12 cellular contexts compared by ENCODE assay signal in the genomic region with DNA sequence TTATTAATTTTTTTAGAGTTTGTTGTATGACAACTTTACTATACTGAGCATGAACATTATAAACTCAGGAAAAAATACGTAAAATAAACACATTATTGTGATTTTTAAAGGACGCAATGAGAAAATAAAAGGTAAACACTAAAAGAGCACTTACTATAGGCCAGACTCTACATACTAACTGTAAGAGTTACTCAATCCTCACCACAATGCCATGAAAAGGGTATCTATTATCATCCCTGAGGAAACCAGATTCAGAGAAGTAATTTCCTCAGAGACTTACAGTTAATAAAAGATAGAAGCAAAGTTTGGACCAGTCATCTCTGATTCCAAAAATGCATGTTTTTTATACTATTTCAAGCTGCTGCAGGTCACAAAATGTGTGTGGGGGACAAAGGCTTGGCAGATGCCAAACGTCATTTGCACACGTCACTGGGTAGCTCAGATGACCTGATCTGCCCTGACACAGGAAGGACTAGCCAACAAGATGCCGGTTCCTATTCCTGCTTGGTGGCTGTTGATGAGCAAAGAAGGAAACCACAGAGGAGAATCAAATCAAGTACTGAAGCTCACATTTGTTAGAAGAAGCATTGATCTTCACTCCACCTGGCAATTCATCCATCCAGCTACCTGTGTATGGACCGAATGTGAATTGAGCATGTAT. TPM values are rescaled to one million over a fixed set of nuclear protein-coding genes. Genes with fewer than 3 reads are reported as not detected.
DNase-seq lines count a peak whose midpoint lies in the region; ATAC-seq and TF ChIP-seq lines count a peak whose summit lies in the region.
"Had no signal": no experiment of that assay in that cellular context is flagged by ENCODE, and none has a peak within 500 bp of the region (broad histone marks: within the 10 kb centered on the region; RNA-seq: fewer than 3 reads in every experiment).

No MANE protein-coding gene starts in this region.

- DNase-seq in NCI-H82 (lab: John Stamatoyannopoulos, UW): peak; percentile 13
- no peak for DNase-seq in NCI-H82 treated with DMSO at 0.1 percent for 48 hours (lab: John Stamatoyannopoulos, UW; ENCODE audit: unreplicated experiment)
- peak; percentile 37 for DNase-seq in dermis blood vessel endothelial cell
- DNase-seq in stimulated activated CD8-positive, alpha-beta memory T cell treated with anti-CD3 and anti-CD28 coated beads, Interleukin-7, amount 100 ng/mL, for 4 hours (ENCODE audit: low read depth in 2 of 2): peak; percentile 22 to 33
- DNase-seq in thyroid gland: no peak
- DNase-seq in HEK293T (ENCODE audit: extremely low spot score): no peak
- no peak for DNase-seq in Right ventricle myocardium superior
- DNase-seq: dorsolateral prefrontal cortex, HFFc6 had no signal

- H3K36me3 ChIP-seq in thyroid gland: no peaks in the 10 kb centered on the region

- H3K27ac ChIP-seq in thyroid gland: no peak overlapping the region
- H3K27ac ChIP-seq: 22Rv1, dorsolateral prefrontal cortex had no signal

- TF ChIP-seq POLR2A in thyroid gland (IDR thresholded peaks at IDR 0.05): no peak

- CTCF ChIA-PET in HEK293T (lab: Yijun Ruan, JAX): no interaction called here

- H3K9me3 ChIP-seq in thyroid gland: no peaks in the 10 kb centered on the region

- no peak overlapping the region for H3K4me3 ChIP-seq in thyroid gland (replicated peaks in 1 of 3)
- H3K4me3 ChIP-seq: dorsolateral prefrontal cortex had no signal

- no peaks in the 10 kb centered on the region for H3K27me3 ChIP-seq in thyroid gland

- POLR2A ChIA-PET in HEK293T (lab: Yijun Ruan, JAX): no interaction called here

- 74 to 79% methylated on average over 6 of the region's 6 CpGs for WGBS in thyroid gland, 2 donors

- no peaks in the 10 kb centered on the region for H3K4me1 ChIP-seq in thyroid gland

- intact Hi-C loops in thyroid gland (cut with DNase I) (no loop called here), Right ventricle myocardium superior (cut with DNase I) (no loop called here)

- peak; percentile 27 to 43 for ATAC-seq in activated CD4-positive, CD25-positive, alpha-beta regulatory T cell treated with anti-CD3 and anti-CD28 coated beads, Interleukin-2, amount 50 U/mL, for 24 hours
- ATAC-seq in Right ventricle myocardium superior (ENCODE audit: poor library complexity): no peak

- no peak for TF ChIP-seq CTCF in thyroid gland (IDR thresholded peaks at IDR 0.05)

TF ChIP-seq in HEK293T, 16 proteins besides CTCF, POLR2A, EP300 and RAD21:
- TF ChIP-seq FOXM1 (IDR thresholded peaks at IDR 0.05; ENCODE audit: borderline replicate concordance) (no peak), CTBP1 (IDR thresholded peaks at IDR 0.05; ENCODE audit: borderline replicate concordance) (no peak), BHLHE40 (IDR thresholded peaks at IDR 0.05; ENCODE audit: borderline replicate concordance) (no peak)

RNA-seq across cellular contexts. Expression of gene KLHL6, which starts 42.3 kb away (rescaled TPM):
- total RNA-seq in dermis blood vessel endothelial cell (5.1 and 8.2 TPM in 2 replicates), thyroid gland (1 to 10 TPM in 3 of 4 donors, under 1 TPM in 1; 0.67 to 2.7 (median 1.0) TPM), Right ventricle myocardium superior (0.65 TPM)
- total RNA-seq: HFFc6, kidney epithelial cell had no signal

Comparison
In these comparisons a context has a peak if more than half of its experiments do, and no peak if none do; other contexts are left out.
1. DNase-seq: peak in NCI-H82 (single experiment), dermis blood vessel endothelial cell (single experiment) and stimulated activated CD8-positive, alpha-beta memory T cell treated with anti-CD3 and anti-CD28 coated beads, Interleukin-7, amount 100 ng/mL, for 4 hours (2 of 2); none in NCI-H82 treated with DMSO at 0.1 percent for 48 hours (single experiment), thyroid gland (0 of 2), HEK293T (single experiment) and Right ventricle myocardium superior (single experiment).